In genomic region chr10:10993785-10994184, GRCh38 we compare ENCODE assay signal across 35 cellular contexts.
"Had no signal": no experiment of that assay in that cellular context is flagged by ENCODE, and none has a peak within 500 bp of the region (broad histone marks: within the 10 kb centered on the region; RNA-seq: fewer than 3 reads in every experiment).

No MANE protein-coding gene starts in this region.

- H3K36me3 ChIP-seq: MG63 had no signal

- H3K4me2 ChIP-seq: KMS-11 had no signal

- H3K9ac ChIP-seq: KMS-11 had no signal

- H3K27me3 ChIP-seq: MG63 had no signal

- H3K4me3 ChIP-seq: MG63 had no signal

- H3K27ac ChIP-seq: KMS-11 had no signal

- DNase-seq: Karpas-422, Kasumi-1, MG63, MM.1S, MV-4-11, NCI-H1048, NCI-H1092, NCI-H1092 treated with DMSO at 0.1 percent for 48 hours, NCI-H1105, NCI-H1105 treated with DMSO at 0.1 percent for 48 hours, NCI-H1417, NCI-H1417 treated with DMSO at 0.1 percent for 48 hours, NCI-H1436, NCI-H1436 treated with DMSO at 0.1 percent for 48 hours, NCI-H146, NCI-H1694, NCI-H1694 treated with DMSO at 0.1 percent for 48 hours, NCI-H187, NCI-H187 treated with DMSO at 0.1 percent for 48 hours, NCI-H1930, NCI-H2029, NCI-H2029 treated with DMSO at 0.1 percent for 48 hours, NCI-H2081, NCI-H2081 treated with DMSO at 0.1 percent for 48 hours, NCI-H2107, NCI-H2171, NCI-H2171 treated with DMSO at 0.1 percent for 48 hours, NCI-H2227 treated with DMSO at 0.1 percent for 48 hours, NCI-H226, NCI-H345, NCI-H446, NCI-H446 treated with DMSO at 0.1 percent for 48 hours, NCI-H510A, NCI-H510A treated with DMSO at 0.1 percent for 48 hours had no signal
